31 cellular contexts compared by ENCODE assay signal in the genomic region with DNA sequence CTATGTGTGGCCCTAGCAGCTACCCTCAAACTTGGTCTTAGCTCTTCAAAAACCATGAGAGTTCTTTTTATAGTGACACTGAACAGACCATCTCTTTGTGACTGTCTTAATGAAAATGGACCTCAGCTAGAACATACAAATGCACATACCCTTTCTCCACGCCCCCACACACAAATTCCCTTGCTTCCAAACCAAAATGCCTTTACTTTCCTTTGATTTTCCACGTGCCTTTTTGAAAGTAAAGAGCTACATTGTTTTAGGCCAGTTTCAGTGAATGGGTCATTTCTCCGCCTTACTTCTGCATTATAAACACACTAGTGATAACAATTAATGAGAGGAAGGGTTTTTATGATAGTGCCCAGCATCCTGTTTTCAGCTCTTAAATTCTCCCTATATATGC.
"Had no signal": no experiment of that assay in that cellular context is flagged by ENCODE, and none has a peak within 500 bp of the region (broad histone marks: within the 10 kb centered on the region; RNA-seq: fewer than 3 reads in every experiment).

No MANE protein-coding gene starts in this region.

- H3K4me3 Mint-ChIP-seq: activated CD4-positive, alpha-beta memory T cell treated with anti-CD3 and anti-CD28 coated beads for 36 hours; activated CD4-positive, alpha-beta T cell treated with anti-CD3 and anti-CD28 coated beads for 36 hours; activated CD4-positive, alpha-beta T cell treated with anti-CD3 and anti-CD28 coated beads, Interleukin-2, amount 10 ng/mL, durations not matched to agents 24 days and 14 days; activated CD8-positive, alpha-beta memory T cell treated with anti-CD3 and anti-CD28 coated beads, Interleukin-2, amount 10 ng/mL, durations not matched to agents 7 days and 5 days; activated CD8-positive, alpha-beta T cell treated with anti-CD3 and anti-CD28 coated beads, Interleukin-2, amount 10 ng/mL, durations not matched to agents 7 days and 5 days; activated naive CD4-positive, alpha-beta T cell treated with anti-CD3 and anti-CD28 coated beads for 36 hours; activated naive CD4-positive, alpha-beta T cell treated with anti-CD3 and anti-CD28 coated beads, Interleukin-2, amount 50 U/mL, for 24 hours; activated naive CD8-positive, alpha-beta T cell treated with anti-CD3 and anti-CD28 coated beads for 36 hours; activated naive CD8-positive, alpha-beta T cell treated with anti-CD3 and anti-CD28 coated beads, Interleukin-2, amount 50 U/mL, for 24 hours; activated T-helper 1 cell treated with anti-CD3 and anti-CD28 coated beads, Interleukin-12 subunit alpha, Interleukin-12 subunit beta, Interleukin-2, Interleukin-4 antibody, amounts not matched to agents 30 ng/mL and 10 ng/mL and 1 ng/mL, durations not matched to agents 14 hours and 24 hours and 36 hours; central memory CD8-positive, alpha-beta T cell; effector memory CD8-positive, alpha-beta T cell; T-helper 17 cell; T-helper 2 cell treated with Interferon-gamma antibody and Interleukin-4, amounts not matched to agents 5 μg/mL and 100 μg/mL, for 36 hours had no signal

- H3K27me3 Mint-ChIP-seq: activated CD4-positive, alpha-beta memory T cell treated with anti-CD3 and anti-CD28 coated beads for 36 hours had no signal

- ATAC-seq: activated CD4-positive, alpha-beta T cell treated with anti-CD3 and anti-CD28 coated beads for 36 hours; activated CD8-positive, alpha-beta memory T cell treated with anti-CD3 and anti-CD28 coated beads, Interleukin-2, amount 10 ng/mL, durations not matched to agents 7 days and 5 days; activated CD8-positive, alpha-beta T cell treated with anti-CD3 and anti-CD28 coated beads, Interleukin-2, amount 10 ng/mL, durations not matched to agents 7 days and 5 days; activated naive CD8-positive, alpha-beta T cell treated with anti-CD3 and anti-CD28 coated beads, Interleukin-2, amount 50 U/mL, for 24 hours; effector memory CD8-positive, alpha-beta T cell; heart left ventricle; T-helper 17 cell had no signal

- H3K27me3 ChIP-seq: brain microvascular endothelial cell, esophagus squamous epithelium, heart left ventricle had no signal

- DNase-seq: activated CD4-positive, alpha-beta memory T cell treated with anti-CD3 and anti-CD28 coated beads for 36 hours; activated CD4-positive, alpha-beta T cell treated with anti-CD3 and anti-CD28 coated beads for 36 hours; activated CD4-positive, alpha-beta T cell treated with anti-CD3 and anti-CD28 coated beads, Interleukin-2, amount 10 ng/mL, durations not matched to agents 24 days and 14 days; activated CD4-positive, CD25-positive, alpha-beta regulatory T cell; activated CD4-positive, CD25-positive, alpha-beta regulatory T cell treated with anti-CD3 and anti-CD28 coated beads, Interleukin-2, amount 50 U/mL, for 72 hours; activated CD8-positive, alpha-beta memory T cell treated with anti-CD3 and anti-CD28 coated beads, Interleukin-2, amount 10 ng/mL, durations not matched to agents 7 days and 5 days; activated CD8-positive, alpha-beta memory T cell treated with anti-CD3 and anti-CD28 coated beads, Interleukin-2, amount 50 U/mL, for 4 hours; activated CD8-positive, alpha-beta T cell treated with anti-CD3 and anti-CD28 coated beads, Interleukin-2, amount 10 ng/mL, durations not matched to agents 7 days and 5 days; activated effector memory CD4-positive, alpha-beta T cell treated with anti-CD3 and anti-CD28 coated beads, Interleukin-2, amount 50 U/mL, for 16 hours; activated naive CD4-positive, alpha-beta T cell treated with anti-CD3 and anti-CD28 coated beads for 36 hours; activated naive CD8-positive, alpha-beta T cell treated with anti-CD3 and anti-CD28 coated beads for 36 hours; activated naive CD8-positive, alpha-beta T cell treated with anti-CD3 and anti-CD28 coated beads, Interleukin-2, amount 50 U/mL, for 24 hours; activated T-cell treated with anti-CD3 and anti-CD28 coated beads, Interleukin-2, amount 50 U/mL, for 1 hour; activated T-cell treated with anti-CD3 and anti-CD28 coated beads, Interleukin-2, amount 50 U/mL, for 48 hours; anterior cingulate cortex; brain microvascular endothelial cell; dermis blood vessel endothelial cell; effector CD4-positive, alpha-beta T cell; effector memory CD8-positive, alpha-beta T cell; esophagus squamous epithelium; heart left ventricle; T-helper 1 cell; T-helper 17 cell; T1000 had no signal

- H3K36me3 ChIP-seq: brain microvascular endothelial cell, esophagus squamous epithelium, heart left ventricle had no signal

- H3K27ac Mint-ChIP-seq: activated CD4-positive, alpha-beta memory T cell treated with anti-CD3 and anti-CD28 coated beads for 36 hours; activated CD4-positive, alpha-beta T cell treated with anti-CD3 and anti-CD28 coated beads for 36 hours; activated CD4-positive, alpha-beta T cell treated with anti-CD3 and anti-CD28 coated beads, Interleukin-2, amount 10 ng/mL, durations not matched to agents 24 days and 14 days; activated CD8-positive, alpha-beta memory T cell treated with anti-CD3 and anti-CD28 coated beads, Interleukin-2, amount 10 ng/mL, durations not matched to agents 7 days and 5 days; activated CD8-positive, alpha-beta T cell treated with anti-CD3 and anti-CD28 coated beads, Interleukin-2, amount 10 ng/mL, durations not matched to agents 7 days and 5 days; activated naive CD4-positive, alpha-beta T cell treated with anti-CD3 and anti-CD28 coated beads for 36 hours; activated naive CD4-positive, alpha-beta T cell treated with anti-CD3 and anti-CD28 coated beads, Interleukin-2, amount 50 U/mL, for 24 hours; activated naive CD8-positive, alpha-beta T cell treated with anti-CD3 and anti-CD28 coated beads for 36 hours; activated naive CD8-positive, alpha-beta T cell treated with anti-CD3 and anti-CD28 coated beads, Interleukin-2, amount 50 U/mL, for 24 hours; activated T-helper 1 cell treated with anti-CD3 and anti-CD28 coated beads, Interleukin-12 subunit alpha, Interleukin-12 subunit beta, Interleukin-2, Interleukin-4 antibody, amounts not matched to agents 30 ng/mL and 10 ng/mL and 1 ng/mL, durations not matched to agents 14 hours and 24 hours and 36 hours; activated T-helper 2 cell treated with anti-CD3 and anti-CD28 coated beads, Interferon-gamma antibody, Interleukin-2, Interleukin-4, amounts not matched to agents 10 μg/mL and 5 μg/mL and 100 μg/mL, durations not matched to agents 14 hours and 24 hours and 36 hours; effector memory CD8-positive, alpha-beta T cell; T-helper 17 cell; T-helper 2 cell treated with Interferon-gamma antibody and Interleukin-4, amounts not matched to agents 5 μg/mL and 100 μg/mL, for 36 hours had no signal

- H3K9me3 Mint-ChIP-seq: activated CD4-positive, alpha-beta memory T cell treated with anti-CD3 and anti-CD28 coated beads for 36 hours; activated naive CD4-positive, alpha-beta T cell treated with anti-CD3 and anti-CD28 coated beads, Interleukin-2, amount 50 U/mL, for 24 hours; activated T-helper 1 cell treated with anti-CD3 and anti-CD28 coated beads, Interleukin-12 subunit alpha, Interleukin-12 subunit beta, Interleukin-2, Interleukin-4 antibody, amounts not matched to agents 30 ng/mL and 10 ng/mL and 1 ng/mL, durations not matched to agents 14 hours and 24 hours and 36 hours; activated T-helper 2 cell treated with anti-CD3 and anti-CD28 coated beads, Interferon-gamma antibody, Interleukin-2, Interleukin-4, amounts not matched to agents 10 μg/mL and 5 μg/mL and 100 μg/mL, durations not matched to agents 14 hours and 24 hours and 36 hours; central memory CD8-positive, alpha-beta T cell; effector memory CD8-positive, alpha-beta T cell; T-helper 2 cell treated with Interferon-gamma antibody and Interleukin-4, amounts not matched to agents 5 μg/mL and 100 μg/mL, for 36 hours had no signal

- H3K4me1 Mint-ChIP-seq: activated CD4-positive, alpha-beta T cell treated with anti-CD3 and anti-CD28 coated beads for 36 hours; activated CD4-positive, alpha-beta T cell treated with anti-CD3 and anti-CD28 coated beads, Interleukin-2, amount 10 ng/mL, durations not matched to agents 24 days and 14 days; activated CD8-positive, alpha-beta memory T cell treated with anti-CD3 and anti-CD28 coated beads, Interleukin-2, amount 10 ng/mL, durations not matched to agents 7 days and 5 days; activated naive CD4-positive, alpha-beta T cell treated with anti-CD3 and anti-CD28 coated beads, Interleukin-2, amount 50 U/mL, for 24 hours; activated naive CD8-positive, alpha-beta T cell treated with anti-CD3 and anti-CD28 coated beads for 36 hours; activated naive CD8-positive, alpha-beta T cell treated with anti-CD3 and anti-CD28 coated beads, Interleukin-2, amount 50 U/mL, for 24 hours; central memory CD8-positive, alpha-beta T cell; T-helper 17 cell had no signal

- H3K27ac ChIP-seq: brain microvascular endothelial cell, coronary artery, epithelial cell of prostate, esophagus squamous epithelium, heart left ventricle had no signal

- H3K4me1 ChIP-seq: esophagus squamous epithelium had no signal

- H3K36me3 Mint-ChIP-seq: activated CD4-positive, alpha-beta memory T cell treated with anti-CD3 and anti-CD28 coated beads for 36 hours; activated CD8-positive, alpha-beta memory T cell treated with anti-CD3 and anti-CD28 coated beads, Interleukin-2, amount 10 ng/mL, durations not matched to agents 7 days and 5 days; activated naive CD4-positive, alpha-beta T cell treated with anti-CD3 and anti-CD28 coated beads, Interleukin-2, amount 50 U/mL, for 24 hours; activated naive CD8-positive, alpha-beta T cell treated with anti-CD3 and anti-CD28 coated beads for 36 hours had no signal

- H3K4me3 ChIP-seq: coronary artery, esophagus squamous epithelium, heart left ventricle had no signal
